22 cellular contexts compared by ENCODE assay signal in genomic region chr5:154376481-154376880, GRCh38.
"Had no signal": no experiment of that assay in that cellular context is flagged by ENCODE, and none has a peak within 500 bp of the region (broad histone marks: within the 10 kb centered on the region; RNA-seq: fewer than 3 reads in every experiment).

No MANE protein-coding gene starts in this region.

- ATAC-seq: foreskin keratinocyte, gastroesophageal sphincter, heart left ventricle, left cardiac atrium, left lung, left ventricle myocardium superior, lower lobe of right lung had no signal

- H3K27me3 ChIP-seq: dorsolateral prefrontal cortex, esophagus muscularis mucosa, foreskin keratinocyte, gastroesophageal sphincter, heart left ventricle, left lung had no signal

- DNase-seq: dermis blood vessel endothelial cell; dorsolateral prefrontal cortex; effector CD4-positive, alpha-beta T cell; effector memory CD4-positive, alpha-beta T cell; foreskin keratinocyte; heart left ventricle; hippocampal formation; left cardiac atrium; left lung; left ventricle myocardium superior; lower lobe of right lung; mesendoderm; midbrain; naive B cell had no signal

- H3K27ac ChIP-seq: dorsolateral prefrontal cortex, esophagus muscularis mucosa, foreskin keratinocyte, gastroesophageal sphincter, heart left ventricle had no signal

- FAIRE-seq: colon, endothelial cell of umbilical vein, frontal cortex, islet of Langerhans, keratinocyte had no signal

- H3K4me3 ChIP-seq: coronary artery, dorsolateral prefrontal cortex, esophagus muscularis mucosa, gastroesophageal sphincter, heart left ventricle, left lung, lower lobe of right lung had no signal

- H3K9me3 Mint-ChIP-seq: naive B cell had no signal

- H3K9me3 ChIP-seq: esophagus muscularis mucosa, gastroesophageal sphincter, heart left ventricle, left lung, lower lobe of right lung had no signal

- H3K4me1 ChIP-seq: foreskin keratinocyte had no signal
